20 cellular contexts compared by ENCODE assay signal in the genomic region with DNA sequence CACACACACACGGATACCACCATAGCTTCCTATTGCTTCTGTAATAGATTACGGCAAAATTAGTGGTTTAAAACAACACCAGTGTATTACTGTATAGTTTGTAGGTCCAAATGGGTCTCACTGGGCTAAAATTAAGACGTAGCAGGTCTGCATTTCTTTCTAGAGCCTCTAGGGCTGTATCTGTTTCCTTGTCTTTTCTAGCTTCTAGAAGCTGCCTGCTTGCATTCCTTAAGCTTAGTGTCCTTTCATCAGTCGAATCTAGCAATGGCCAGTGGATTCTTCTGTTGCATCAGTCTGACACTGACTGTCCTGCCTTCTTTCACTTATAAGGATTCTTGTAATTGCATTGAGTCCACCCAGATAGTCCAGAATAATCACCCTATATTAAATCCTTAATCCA.
"Had no signal": no experiment of that assay in that cellular context is flagged by ENCODE, and none has a peak within 500 bp of the region (broad histone marks: within the 10 kb centered on the region; RNA-seq: fewer than 3 reads in every experiment).

No MANE protein-coding gene starts in this region.

- H3K4me3 Mint-ChIP-seq: activated naive CD4-positive, alpha-beta T cell treated with anti-CD3 and anti-CD28 coated beads for 36 hours; nephron; stimulated activated naive CD8-positive, alpha-beta T cell treated with anti-CD3 and anti-CD28 coated beads, Interleukin-15, Interleukin-2, amounts not matched to agents 100 ng/mL and 50 ng/mL, for 24 hours; T-helper 2 cell treated with Interferon-gamma antibody and Interleukin-4, amounts not matched to agents 5 μg/mL and 100 μg/mL, for 36 hours had no signal

- H3K27me3 Mint-ChIP-seq: stimulated activated naive CD8-positive, alpha-beta T cell treated with anti-CD3 and anti-CD28 coated beads, Interleukin-15, Interleukin-2, amounts not matched to agents 100 ng/mL and 50 ng/mL, for 24 hours had no signal

- H3K9me3 ChIP-seq: ascending aorta, prostate gland, suprapubic skin, upper lobe of left lung had no signal

- ATAC-seq: left lung, right cardiac atrium had no signal

- H3K27ac Mint-ChIP-seq: activated naive CD4-positive, alpha-beta T cell treated with anti-CD3 and anti-CD28 coated beads for 36 hours; nephron; stimulated activated naive CD8-positive, alpha-beta T cell treated with anti-CD3 and anti-CD28 coated beads, Interleukin-15, Interleukin-2, amounts not matched to agents 100 ng/mL and 50 ng/mL, for 24 hours; T-helper 2 cell treated with Interferon-gamma antibody and Interleukin-4, amounts not matched to agents 5 μg/mL and 100 μg/mL, for 36 hours had no signal

- DNase-seq: activated CD4-positive, alpha-beta T cell treated with anti-CD3 and anti-CD28 coated beads, Interleukin-2, amount 50 U/mL, for 1 hour; activated naive CD4-positive, alpha-beta T cell treated with anti-CD3 and anti-CD28 coated beads for 36 hours; cerebellar nuclear complex; effector memory CD4-positive, alpha-beta T cell; foreskin melanocyte; head of caudate nucleus; kidney; left lung; mammary epithelial cell; right cardiac atrium; upper lobe of left lung had no signal

- H3K9me3 Mint-ChIP-seq: activated naive CD4-positive, alpha-beta T cell treated with anti-CD3 and anti-CD28 coated beads for 36 hours; stimulated activated naive CD8-positive, alpha-beta T cell treated with anti-CD3 and anti-CD28 coated beads, Interleukin-15, Interleukin-2, amounts not matched to agents 100 ng/mL and 50 ng/mL, for 24 hours had no signal

- H3K4me1 Mint-ChIP-seq: nephron had no signal

- H3K4me1 ChIP-seq: ascending aorta, breast epithelium, left lung, prostate gland, suprapubic skin, upper lobe of left lung had no signal

- H3K36me3 ChIP-seq: ascending aorta, breast epithelium, left lung, prostate gland, suprapubic skin, upper lobe of left lung had no signal

- H3K27ac ChIP-seq: ascending aorta, breast epithelium, epithelial cell of prostate, left lung, prostate gland, skin epidermis, suprapubic skin, upper lobe of left lung had no signal

- H3K27me3 ChIP-seq: ascending aorta, breast epithelium, left lung, suprapubic skin, upper lobe of left lung had no signal

- H3K4me3 ChIP-seq: ascending aorta, breast epithelium, left lung, prostate gland, skin epidermis, suprapubic skin, upper lobe of left lung had no signal
